In the genomic region with DNA sequence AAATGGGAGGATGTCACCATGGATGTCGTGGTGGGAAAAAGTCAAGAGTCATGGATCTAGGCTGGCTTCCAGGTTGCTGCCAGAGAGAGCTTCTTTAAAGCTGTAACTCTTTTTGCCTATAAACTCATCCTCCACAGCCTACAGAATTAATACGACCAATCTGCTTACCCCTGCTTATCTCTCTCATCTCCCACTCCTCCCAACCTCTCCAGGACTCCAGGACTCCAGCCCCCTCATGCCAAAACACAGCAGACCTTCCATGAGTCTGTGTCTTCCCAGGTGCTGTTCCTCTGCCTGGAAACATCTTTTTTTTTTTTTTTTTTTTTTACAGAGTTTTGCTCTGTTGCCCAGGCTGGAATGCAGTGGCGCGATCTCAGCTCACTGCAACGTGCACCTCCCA, we compare ENCODE assay signal across 35 cellular contexts. TPM values are rescaled to one million over a fixed set of nuclear protein-coding genes. Genes with fewer than 3 reads are reported as not detected.
"Had no signal": no experiment of that assay in that cellular context is flagged by ENCODE, and none has a peak within 500 bp of the region (broad histone marks: within the 10 kb centered on the region; RNA-seq: fewer than 3 reads in every experiment).

No MANE protein-coding gene starts in this region.

- H3K4me3 ChIP-seq: gastroesophageal sphincter, pancreas, psoas muscle, right atrium auricular region, spleen, transverse colon had no signal

- H3K9me3 ChIP-seq: pancreas, right atrium auricular region, transverse colon had no signal

- H3K9me3 Mint-ChIP-seq: activated naive CD4-positive, alpha-beta T cell treated with anti-CD3 and anti-CD28 coated beads, Interleukin-2, amount 10 ng/mL, durations not matched to agents 7 days and 5 days; activated T-helper 1 cell treated with anti-CD3 and anti-CD28 coated beads, Interleukin-12 subunit alpha, Interleukin-12 subunit beta, Interleukin-2, Interleukin-4 antibody, amounts not matched to agents 30 ng/mL and 10 ng/mL and 1 ng/mL, durations not matched to agents 14 hours and 24 hours and 36 hours; effector memory CD8-positive, alpha-beta T cell had no signal

- H3K4me1 ChIP-seq: gastroesophageal sphincter, pancreas, psoas muscle, right atrium auricular region, transverse colon had no signal

- H3K27ac ChIP-seq: brain microvascular endothelial cell, gastroesophageal sphincter, pancreas, psoas muscle, right atrium auricular region, spleen, transverse colon, VCaP had no signal

- H3K4me3 Mint-ChIP-seq: activated naive CD4-positive, alpha-beta T cell treated with anti-CD3 and anti-CD28 coated beads, Interleukin-2, amount 10 ng/mL, durations not matched to agents 7 days and 5 days; activated naive CD8-positive, alpha-beta T cell treated with anti-CD3 and anti-CD28 coated beads, Interleukin-2, amount 10 ng/mL, durations not matched to agents 7 days and 5 days; activated T-helper 1 cell treated with anti-CD3 and anti-CD28 coated beads, Interleukin-12 subunit alpha, Interleukin-12 subunit beta, Interleukin-2, Interleukin-4 antibody, amounts not matched to agents 30 ng/mL and 10 ng/mL and 1 ng/mL, durations not matched to agents 14 hours and 24 hours and 36 hours; effector memory CD8-positive, alpha-beta T cell; naive B cell had no signal

- H3K36me3 ChIP-seq: brain microvascular endothelial cell, gastroesophageal sphincter, pancreas, right atrium auricular region, spleen, transverse colon had no signal

- H3K27ac Mint-ChIP-seq: activated naive CD4-positive, alpha-beta T cell treated with anti-CD3 and anti-CD28 coated beads, Interleukin-2, amount 10 ng/mL, durations not matched to agents 7 days and 5 days; activated naive CD8-positive, alpha-beta T cell treated with anti-CD3 and anti-CD28 coated beads, Interleukin-2, amount 10 ng/mL, durations not matched to agents 7 days and 5 days; activated T-helper 1 cell treated with anti-CD3 and anti-CD28 coated beads, Interleukin-12 subunit alpha, Interleukin-12 subunit beta, Interleukin-2, Interleukin-4 antibody, amounts not matched to agents 30 ng/mL and 10 ng/mL and 1 ng/mL, durations not matched to agents 14 hours and 24 hours and 36 hours; effector memory CD8-positive, alpha-beta T cell had no signal

- H3K27me3 ChIP-seq: brain microvascular endothelial cell, gastroesophageal sphincter, pancreas, right atrium auricular region, spleen, transverse colon had no signal

- H3K36me3 Mint-ChIP-seq: activated naive CD4-positive, alpha-beta T cell treated with anti-CD3 and anti-CD28 coated beads, Interleukin-2, amount 10 ng/mL, durations not matched to agents 7 days and 5 days; activated naive CD8-positive, alpha-beta T cell treated with anti-CD3 and anti-CD28 coated beads, Interleukin-2, amount 10 ng/mL, durations not matched to agents 7 days and 5 days had no signal

- DNase-seq: activated CD4-positive, alpha-beta T cell treated with anti-CD3 and anti-CD28 coated beads for 4 hours; activated CD4-positive, alpha-beta T cell treated with anti-CD3 and anti-CD28 coated beads, Interleukin-2, amount 50 U/mL, for 48 hours; activated CD8-positive, alpha-beta memory T cell treated with anti-CD3 and anti-CD28 coated beads for 24 hours; activated effector memory CD4-positive, alpha-beta T cell treated with anti-CD3 and anti-CD28 coated beads, Interleukin-2, amount 50 U/mL, for 16 hours; activated naive CD4-positive, alpha-beta T cell treated with anti-CD3 and anti-CD28 coated beads, Interleukin-2, amount 10 ng/mL, durations not matched to agents 7 days and 5 days; activated naive CD8-positive, alpha-beta T cell treated with anti-CD3 and anti-CD28 coated beads, Interleukin-2, amount 10 ng/mL, durations not matched to agents 7 days and 5 days; amniotic stem cell; brain microvascular endothelial cell; cortex of kidney; effector memory CD8-positive, alpha-beta T cell; erythroblast; head of caudate nucleus; hippocampal formation; left colon; mammary epithelial cell; naive B cell; pancreas; psoas muscle; spleen; stimulated activated CD4-positive, alpha-beta T cell treated with anti-CD3 and anti-CD28 coated beads, Interleukin-2, amount 100 ng/mL, for 48 hours; stimulated activated naive CD4-positive, alpha-beta T cell treated with Interleukin-2 at 50 U/mL for 16 hours; T-helper 1 cell; T-helper 9 cell; transverse colon had no signal

- H3K4me1 Mint-ChIP-seq: activated naive CD4-positive, alpha-beta T cell treated with anti-CD3 and anti-CD28 coated beads, Interleukin-2, amount 10 ng/mL, durations not matched to agents 7 days and 5 days; activated naive CD8-positive, alpha-beta T cell treated with anti-CD3 and anti-CD28 coated beads, Interleukin-2, amount 10 ng/mL, durations not matched to agents 7 days and 5 days had no signal

RNA-seq across cellular contexts. Expression of a gene that starts 15.3 kb away (rescaled TPM):
- total RNA-seq: chondrocyte, pancreas, right atrium auricular region had no signal

RNA-seq across cellular contexts. Expression of a gene that starts 22.2 kb away (rescaled TPM):
- total RNA-seq: activated naive CD8-positive, alpha-beta T cell treated with anti-CD3 and anti-CD28 coated beads, Interleukin-2, amount 10 ng/mL, durations not matched to agents 7 days and 5 days; activated T-helper 1 cell treated with anti-CD3 and anti-CD28 coated beads, Interleukin-12 subunit alpha, Interleukin-12 subunit beta, Interleukin-2, Interleukin-4 antibody, amounts not matched to agents 30 ng/mL and 10 ng/mL and 1 ng/mL, durations not matched to agents 14 hours and 24 hours and 36 hours; astrocyte; cardiac septum; chondrocyte; fibroblast of lung; fibroblast of villous mesenchyme; gastroesophageal sphincter; left colon; mammary epithelial cell; mucosa of gallbladder; pancreas; psoas muscle; right atrium auricular region; spleen; transverse colon; urinary bladder had no signal
